ENCODE assay signal across 22 cellular contexts in the genomic region with DNA sequence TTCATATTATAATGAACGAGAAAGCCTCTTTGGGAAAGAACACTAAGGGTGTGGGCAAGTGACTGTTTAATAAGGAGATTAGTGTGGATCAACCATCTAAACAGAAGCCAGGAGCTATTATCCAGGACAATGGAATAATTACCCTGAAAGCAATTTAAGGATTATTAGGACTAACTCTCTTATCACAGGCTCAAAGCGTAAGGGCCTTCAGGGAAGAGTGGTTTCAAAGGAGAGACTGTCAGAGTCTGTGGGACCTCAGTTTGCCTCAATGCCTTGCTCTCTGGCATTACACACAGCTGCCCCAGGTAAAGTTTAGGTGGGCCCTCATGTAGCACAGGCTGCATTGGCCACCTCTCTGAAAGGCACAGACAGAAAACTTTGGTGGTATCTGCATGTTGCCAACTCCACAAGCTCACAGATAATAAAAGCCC.
"Had no signal": no experiment of that assay in that cellular context is flagged by ENCODE, and none has a peak within 500 bp of the region (broad histone marks: within the 10 kb centered on the region; RNA-seq: fewer than 3 reads in every experiment).

No MANE protein-coding gene starts in this region.

- H3K27ac ChIP-seq: coronary artery, lower lobe of right lung, testis, uterus had no signal

- H3K36me3 ChIP-seq: lower lobe of right lung, uterus had no signal

- H3K4me1 ChIP-seq: lower lobe of right lung, testis, uterus had no signal

- H3K4me1 Mint-ChIP-seq: activated CD4-positive, alpha-beta memory T cell treated with anti-CD3 and anti-CD28 coated beads, Interleukin-2, amount 10 ng/mL, durations not matched to agents 7 days and 5 days; activated CD4-positive, alpha-beta T cell treated with anti-CD3 and anti-CD28 coated beads, Interleukin-2, amount 10 ng/mL, durations not matched to agents 24 days and 14 days; activated naive CD8-positive, alpha-beta T cell treated with anti-CD3 and anti-CD28 coated beads, Interleukin-2, amount 50 U/mL, for 24 hours; naive thymus-derived CD4-positive, alpha-beta T cell; neural crest cell; stimulated activated naive B cell treated with anti-CD40 and anti-IgM and Interleukin-4, amounts not matched to agents 10 μg/mL and 1 μg/mL and 100 μg/mL, for 72 hours had no signal

- H3K4me3 ChIP-seq: coronary artery, lower lobe of right lung, testis, uterus had no signal

- H3K27ac Mint-ChIP-seq: activated CD4-positive, alpha-beta memory T cell treated with anti-CD3 and anti-CD28 coated beads, Interleukin-2, amount 10 ng/mL, durations not matched to agents 7 days and 5 days; activated CD4-positive, alpha-beta T cell treated with anti-CD3 and anti-CD28 coated beads, Interleukin-2, amount 10 ng/mL, durations not matched to agents 24 days and 14 days; activated naive CD8-positive, alpha-beta T cell treated with anti-CD3 and anti-CD28 coated beads, Interleukin-2, amount 50 U/mL, for 24 hours; activated T-helper 1 cell treated with anti-CD3 and anti-CD28 coated beads, Interleukin-12 subunit alpha, Interleukin-12 subunit beta, Interleukin-2, Interleukin-4 antibody, amounts not matched to agents 30 ng/mL and 10 ng/mL and 1 ng/mL, durations not matched to agents 14 hours and 24 hours and 36 hours; naive thymus-derived CD4-positive, alpha-beta T cell; stimulated activated naive B cell treated with anti-CD40 and anti-IgM and Interleukin-4, amounts not matched to agents 10 μg/mL and 1 μg/mL and 100 μg/mL, for 72 hours had no signal

- H3K27me3 Mint-ChIP-seq: activated CD4-positive, alpha-beta memory T cell treated with anti-CD3 and anti-CD28 coated beads, Interleukin-2, amount 10 ng/mL, durations not matched to agents 7 days and 5 days; activated CD4-positive, alpha-beta T cell treated with anti-CD3 and anti-CD28 coated beads, Interleukin-2, amount 10 ng/mL, durations not matched to agents 24 days and 14 days; activated naive CD8-positive, alpha-beta T cell treated with anti-CD3 and anti-CD28 coated beads, Interleukin-2, amount 50 U/mL, for 24 hours; naive thymus-derived CD4-positive, alpha-beta T cell; stimulated activated naive B cell treated with anti-CD40 and anti-IgM and Interleukin-4, amounts not matched to agents 10 μg/mL and 1 μg/mL and 100 μg/mL, for 72 hours had no signal

- H3K27me3 ChIP-seq: testis, uterus had no signal

- H3K36me3 Mint-ChIP-seq: naive thymus-derived CD4-positive, alpha-beta T cell; stimulated activated naive B cell treated with anti-CD40 and anti-IgM and Interleukin-4, amounts not matched to agents 10 μg/mL and 1 μg/mL and 100 μg/mL, for 72 hours had no signal

- DNase-seq: activated CD4-positive, alpha-beta memory T cell treated with anti-CD3 and anti-CD28 coated beads, Interleukin-2, amount 10 ng/mL, durations not matched to agents 7 days and 5 days; activated CD4-positive, alpha-beta T cell treated with anti-CD3 and anti-CD28 coated beads, Interleukin-2, amount 10 ng/mL, durations not matched to agents 24 days and 14 days; activated gamma-delta T cell; activated naive CD4-positive, alpha-beta T cell treated with anti-CD3 and anti-CD28 coated beads, Interleukin-2, amount 50 U/mL, for 16 hours; activated naive CD8-positive, alpha-beta T cell treated with anti-CD3 and anti-CD28 coated beads, Interleukin-2, amount 50 U/mL, for 24 hours; cerebellar nuclear complex; foreskin fibroblast; kidney; lower lobe of right lung; naive thymus-derived CD4-positive, alpha-beta T cell; small intestine; stimulated activated CD4-positive, alpha-beta T cell treated with anti-CD3 and anti-CD28 coated beads, Interleukin-2, amount 100 ng/mL, for 24 hours; stimulated activated naive B cell treated with anti-CD40 and anti-IgM and Interleukin-4, amounts not matched to agents 10 μg/mL and 1 μg/mL and 100 μg/mL, for 72 hours; T1000; testis; trophoblast cell; uterus had no signal

- ATAC-seq: activated naive CD8-positive, alpha-beta T cell treated with anti-CD3 and anti-CD28 coated beads, Interleukin-2, amount 50 U/mL, for 24 hours; left lobe of liver; lower lobe of right lung; naive thymus-derived CD4-positive, alpha-beta T cell; sciatic nerve; stimulated activated naive B cell treated with anti-CD40 and anti-IgM and Interleukin-4, amounts not matched to agents 10 μg/mL and 1 μg/mL and 100 μg/mL, for 72 hours had no signal

- H3K9me3 ChIP-seq: lower lobe of right lung, testis, uterus had no signal

- H3K4me3 Mint-ChIP-seq: activated CD4-positive, alpha-beta memory T cell treated with anti-CD3 and anti-CD28 coated beads, Interleukin-2, amount 10 ng/mL, durations not matched to agents 7 days and 5 days; activated CD4-positive, alpha-beta T cell treated with anti-CD3 and anti-CD28 coated beads, Interleukin-2, amount 10 ng/mL, durations not matched to agents 24 days and 14 days; activated naive CD8-positive, alpha-beta T cell treated with anti-CD3 and anti-CD28 coated beads, Interleukin-2, amount 50 U/mL, for 24 hours; activated T-helper 1 cell treated with anti-CD3 and anti-CD28 coated beads, Interleukin-12 subunit alpha, Interleukin-12 subunit beta, Interleukin-2, Interleukin-4 antibody, amounts not matched to agents 30 ng/mL and 10 ng/mL and 1 ng/mL, durations not matched to agents 14 hours and 24 hours and 36 hours; naive thymus-derived CD4-positive, alpha-beta T cell; neural crest cell; stimulated activated naive B cell treated with anti-CD40 and anti-IgM and Interleukin-4, amounts not matched to agents 10 μg/mL and 1 μg/mL and 100 μg/mL, for 72 hours had no signal
